ENCODE assay signal across 8 cellular contexts in genomic region chr2:47520825-47521665, GRCh38. TPM values are rescaled to one million over a fixed set of nuclear protein-coding genes. Genes with fewer than 3 reads are reported as not detected.
DNase-seq lines count a peak whose midpoint lies in the region; ATAC-seq and TF ChIP-seq lines count a peak whose summit lies in the region.

No MANE protein-coding gene starts in this region.

- H3K36me3 ChIP-seq in A673 (ENCODE audit: insufficient read depth, low read length, poor library complexity, severe bottlenecking) (no peaks in the 10 kb centered on the region), duodenal mucosa (ENCODE audit: control insufficient read depth in 1 of 2, insufficient read depth in 2 of 2, low read length in 2 of 2) (no peaks in the 10 kb centered on the region)

- DNase-seq in A673 (ENCODE audit: low spot score) (peak; percentile 60), NCI-H345 treated with DMSO at 0.1 percent for 48 hours (lab: John Stamatoyannopoulos, UW; ENCODE audit: unreplicated experiment) (peak; percentile 42)
- peak; percentile 73 to 79 for DNase-seq in activated CD4-positive, alpha-beta T cell treated with anti-CD3 and anti-CD28 coated beads, Interleukin-2, amount 50 U/mL, for 48 hours
- DNase-seq in stimulated activated CD8-positive, alpha-beta memory T cell treated with anti-CD3 and anti-CD28 coated beads, Interleukin-7, amount 100 ng/mL, for 4 hours (ENCODE audit: low read depth in 2 of 2), result peak; percentile 58 to 65

- H3K27ac ChIP-seq in A673 (ENCODE audit: low read depth, low read length, poor library complexity, severe bottlenecking), result no peak overlapping the region
- no peak overlapping the region for H3K27ac ChIP-seq in duodenal mucosa (ENCODE audit: low read depth, low read length)

- H3K9ac ChIP-seq in duodenal mucosa (ENCODE audit: low read depth in 1 of 2, low read length in 2 of 2), result no peak overlapping the region

- no TSS peak for BruUV-seq in A673 (replicated peaks; lab: Mats Ljungman, UMichigan)

- CTCF ChIA-PET in A673 (lab: Charles Lee), result no interaction called here

- POLR2A ChIA-PET in A673 (lab: Charles Lee; ENCODE audit: low non-redundant PET), result no interaction called here

- H3K27me3 ChIP-seq in A673 (replicated peaks; ENCODE audit: insufficient read depth, low read depth, low read length, poor library complexity) (no peaks in the 10 kb centered on the region), duodenal mucosa (ENCODE audit: control insufficient read depth in 1 of 2, insufficient read depth in 2 of 2, low read length in 2 of 2) (peaks cover 0 to 4% of the 10 kb centered on the region in 2 donors), mononuclear cell (ENCODE audit: insufficient read depth, low read length) (no peaks in the 10 kb centered on the region)

- intact Hi-C loops in A673 (cut with micrococcal nuclease; ENCODE audit: unreplicated experiment), result no loop called here

- H3K9me3 ChIP-seq in A673 (ENCODE audit: low read depth, low read length, poor library complexity, severe bottlenecking) (no peaks in the 10 kb centered on the region), duodenal mucosa (ENCODE audit: control insufficient read depth in 1 of 2, low read length in 2 of 2) (no peaks in the 10 kb centered on the region), mononuclear cell (ENCODE audit: low read depth, low read length) (no peaks in the 10 kb centered on the region)

- H3K4me1 ChIP-seq in A673 (ENCODE audit: insufficient read depth, low read length, poor library complexity, severe bottlenecking) (peaks cover 9% of the 10 kb centered on the region), duodenal mucosa (ENCODE audit: control insufficient read depth in 1 of 2, insufficient read depth in 2 of 2, low read length in 2 of 2) (peaks cover 4 to 9% of the 10 kb centered on the region in 2 donors), mononuclear cell (ENCODE audit: insufficient read depth, low read length) (peaks cover 16% of the 10 kb centered on the region)

- H3K4me3 ChIP-seq in A673 (ENCODE audit: low read depth, low read length, poor library complexity, severe bottlenecking) (peak overlapping the region; percentile 43), duodenal mucosa (ENCODE audit: low read depth in 1 of 2, low read length in 2 of 2) (peak overlapping the region; percentile 62 to 76), mononuclear cell (ENCODE audit: low read length) (peak overlapping the region; percentile 36)

- TF ChIP-seq CTCF in A673 (conservative IDR thresholded peaks at IDR 0.05; ENCODE audit: low read depth, low read length), result peak; percentile 40

- ATAC-seq in GM18868 (IDR thresholded peaks at IDR 0.05; ENCODE audit: unreplicated experiment), result peak; percentile 73
- peak; percentile 72 for ATAC-seq in HG03108 (IDR thresholded peaks at IDR 0.05; ENCODE audit: unreplicated experiment)

RNA-seq across cellular contexts. Expression of gene KCNK12, which starts 49.7 kb away (rescaled TPM):
- total RNA-seq in A673 (2021) (not detected in 2 replicates), mononuclear cell (0.10 TPM)
